ENCODE assay signal across 15 cellular contexts in the genomic region with DNA sequence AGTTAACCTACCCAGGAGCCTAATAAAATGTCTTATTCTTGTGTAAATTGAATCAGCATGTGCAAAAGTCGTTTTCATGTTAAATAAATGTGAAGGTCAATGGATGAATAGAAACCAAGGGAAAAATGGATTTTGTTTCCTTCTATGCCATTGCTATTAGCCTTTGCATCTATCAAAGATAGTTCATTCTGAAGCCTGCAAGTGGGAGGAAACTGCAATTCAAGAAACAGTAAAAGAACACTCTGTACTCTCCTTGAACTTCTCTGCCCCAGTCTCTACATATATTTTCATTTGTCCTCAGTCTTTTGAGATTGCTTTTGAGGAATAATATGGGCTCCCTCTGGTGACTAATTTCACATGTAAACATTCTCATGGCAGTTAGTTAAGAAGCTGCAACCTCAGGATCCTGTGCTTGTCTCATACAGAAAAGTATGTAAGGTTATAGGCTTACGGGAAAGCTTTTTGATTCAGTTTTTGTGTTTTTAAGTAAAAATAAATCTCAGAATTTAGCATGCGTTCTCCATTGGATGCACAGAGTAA.
DNase-seq lines count a peak whose midpoint lies in the region; FAIRE-seq and TF ChIP-seq lines count a peak whose summit lies in the region.
"Had no signal": no experiment of that assay in that cellular context is flagged by ENCODE, and none has a peak within 500 bp of the region (broad histone marks: within the 10 kb centered on the region; RNA-seq: fewer than 3 reads in every experiment).

No MANE protein-coding gene starts in this region.

- H3K18ac ChIP-seq in trophoblast cell (ENCODE audit: low read length), result no peak overlapping the region

- H2BK5ac ChIP-seq in trophoblast cell (ENCODE audit: low read depth, low read length, poor library complexity), result no peak overlapping the region

- H3K27ac ChIP-seq in VCaP (peak overlapping the region; percentile 36), esophagus muscularis mucosa (replicated peaks in 1 of 4) (no peak overlapping the region), trophoblast cell (ENCODE audit: low read depth, low read length) (no peak overlapping the region), GM23248 (no peak overlapping the region)
- H3K27ac ChIP-seq: PC-9 had no signal

- no peak overlapping the region for H3K23ac ChIP-seq in trophoblast cell (ENCODE audit: low read length)

- no peak overlapping the region for H2AFZ ChIP-seq in trophoblast cell (ENCODE audit: insufficient read depth, low read length, poor library complexity)
- H2AFZ ChIP-seq in GM23248, result no peak overlapping the region
- H2AFZ ChIP-seq: PC-9 had no signal

- no peaks in the 10 kb centered on the region for H3K79me1 ChIP-seq in trophoblast cell (ENCODE audit: low read length)

- in situ Hi-C loops in GM23248 (cut with MboI), result no loop called here

- H4K8ac ChIP-seq in trophoblast cell (ENCODE audit: low read depth, low read length), result no peak overlapping the region

- H3K4me2 ChIP-seq in trophoblast cell (ENCODE audit: low read length) (no peak overlapping the region), GM23248 (ENCODE audit: unreplicated experiment) (no peak overlapping the region)
- H3K4me2 ChIP-seq: PC-9 had no signal

- WGBS in esophagus muscularis mucosa, result 66% methylated on average over 3 of the region's 3 CpGs
- no CpG with 5 or more reads among the region's 3 CpGs for WGBS in trophoblast cell (ENCODE audit: extremely low coverage, insufficient coverage, insufficient read length)
- WGBS in GM23248 (ENCODE audit: low coverage in 1 of 2, low lambda C conversion rate in 2 of 2, missing lambda C conversion rate in 2 of 2), 2 experiments, result 15 to 22% methylated on average over 3 of the region's 3 CpGs

- H3K79me2 ChIP-seq in trophoblast cell (ENCODE audit: control insufficient read depth, insufficient read depth, low read length, poor library complexity) (no peaks in the 10 kb centered on the region), GM23248 (ENCODE audit: insufficient read depth) (no peaks in the 10 kb centered on the region)

- H4K20me1 ChIP-seq in GM23248 (ENCODE audit: insufficient read depth), result no peaks in the 10 kb centered on the region

- intact Hi-C loops in esophagus muscularis mucosa (cut with DNase I), result no loop called here

- H3K9ac ChIP-seq in trophoblast cell (ENCODE audit: low read length), result no peak overlapping the region
- no peak overlapping the region for H3K9ac ChIP-seq in GM23248

- peak; percentile 36 for TF ChIP-seq CTCF in LNCaP clone FGC (IDR thresholded peaks at IDR 0.05; ENCODE audit: control insufficient read depth, extremely low read depth, insufficient read depth)
- TF ChIP-seq CTCF in VCaP (conservative IDR thresholded peaks at IDR 0.05), result peak; percentile 63
- TF ChIP-seq CTCF in esophagus muscularis mucosa (IDR thresholded peaks at IDR 0.05), result no peak

- TF ChIP-seq POLR2A in esophagus muscularis mucosa (IDR thresholded peaks at IDR 0.05; ENCODE audit: low read depth), result no peak

- DNase-seq in ELR (ENCODE audit: low read depth) (peak; percentile 76), LNCaP clone FGC (ENCODE audit: low read depth) (peak; percentile 46), kidney tubule cell (ENCODE audit: low spot score) (peak; percentile 51), esophagus muscularis mucosa (ENCODE audit: extremely low spot score) (no peak), trophoblast cell (no peak), GM19239 (ENCODE audit: insufficient read length, low spot score) (no peak), GM23248 (no peak)
- DNase-seq: activated naive CD8-positive, alpha-beta T cell treated with anti-CD3 and anti-CD28 coated beads, Interleukin-2, amount 10 ng/mL, durations not matched to agents 7 days and 5 days; activated T-cell treated with anti-CD3 and anti-CD28 coated beads, Interleukin-2, amount 50 U/mL, for 1 hour; BE2C; HFFc6; PC-9; stimulated activated CD4-positive, alpha-beta T cell treated with anti-CD3 and anti-CD28 coated beads, Interleukin-4, amount 100 ng/mL, for 1 hour had no signal

- H4K12ac ChIP-seq in trophoblast cell (ENCODE audit: low read depth, low read length), result no peak overlapping the region

- H3K27me3 ChIP-seq in esophagus muscularis mucosa (no peaks in the 10 kb centered on the region), trophoblast cell (ENCODE audit: insufficient read depth, low read length) (no peaks in the 10 kb centered on the region), GM23248 (replicated peaks; ENCODE audit: insufficient read depth) (no peaks in the 10 kb centered on the region)
- H3K27me3 ChIP-seq: BE2C had no signal

- no peak overlapping the region for H2BK12ac ChIP-seq in trophoblast cell (ENCODE audit: low read length)

- no peak for TF ChIP-seq EP300 in esophagus muscularis mucosa (IDR thresholded peaks at IDR 0.05)

- H3K9me3 ChIP-seq in esophagus muscularis mucosa (no peaks in the 10 kb centered on the region), trophoblast cell (ENCODE audit: insufficient read depth, low read depth, low read length) (no peaks in the 10 kb centered on the region), GM23248 (ENCODE audit: low read depth) (no peaks in the 10 kb centered on the region)
- H3K9me3 ChIP-seq: BE2C had no signal

- peaks cover 0 to 23% (median 10%) of the 10 kb centered on the region in 4 donors for H3K4me1 ChIP-seq in esophagus muscularis mucosa
- no peaks in the 10 kb centered on the region for H3K4me1 ChIP-seq in trophoblast cell (ENCODE audit: control insufficient read depth in 1 of 2, insufficient read depth in 2 of 2, low read length in 2 of 2)
- no peaks in the 10 kb centered on the region for H3K4me1 ChIP-seq in GM23248 (ENCODE audit: insufficient read depth)
- H3K4me1 ChIP-seq: BE2C had no signal

- H3K9me2 ChIP-seq in GM23248 (ENCODE audit: insufficient read depth), result no peaks in the 10 kb centered on the region

- no peak for FAIRE-seq in GM19239 (lab: Jason Lieb, UNC)
- FAIRE-seq: endometrium had no signal

- H2BK120ac ChIP-seq in trophoblast cell (ENCODE audit: insufficient read depth, low read length, poor library complexity), result no peak overlapping the region

- no peaks in the 10 kb centered on the region for H3F3A ChIP-seq in GM23248 (ENCODE audit: insufficient read depth)

- no peak overlapping the region for H3K14ac ChIP-seq in trophoblast cell (ENCODE audit: low read length)

- H3K4me3 ChIP-seq in LNCaP clone FGC (ENCODE audit: low read depth, low read length) (no peak overlapping the region), esophagus muscularis mucosa (no peak overlapping the region), trophoblast cell (ENCODE audit: low read depth, low read length) (no peak overlapping the region), GM23248 (no peak overlapping the region)
- H3K4me3 ChIP-seq: PC-9 had no signal

- H3K36me3 ChIP-seq in esophagus muscularis mucosa (no peaks in the 10 kb centered on the region), trophoblast cell (ENCODE audit: control insufficient read depth in 1 of 2, insufficient read depth in 2 of 2, low read length in 2 of 2) (no peaks in the 10 kb centered on the region), GM23248 (ENCODE audit: low read depth) (no peaks in the 10 kb centered on the region)
- H3K36me3 ChIP-seq: BE2C had no signal

- H4K91ac ChIP-seq in trophoblast cell (ENCODE audit: low read depth, low read length), result no peak overlapping the region

- no peak overlapping the region for H2AK5ac ChIP-seq in trophoblast cell (ENCODE audit: low read length)

- H3K4ac ChIP-seq in trophoblast cell (ENCODE audit: low read depth, low read length), result no peak overlapping the region

Comparison
In these comparisons a context has a peak if more than half of its experiments do, and no peak if none do; other contexts are left out.
1. DNase-seq: peak in ELR (single experiment), LNCaP clone FGC (single experiment) and kidney tubule cell (single experiment); none in esophagus muscularis mucosa (single experiment), trophoblast cell (0 of 2), GM19239 (single experiment) and GM23248 (single experiment).
2. CTCF ChIP-seq: peak in LNCaP clone FGC (single experiment) and VCaP (single experiment); none in esophagus muscularis mucosa (0 of 3).